In the genomic region with DNA sequence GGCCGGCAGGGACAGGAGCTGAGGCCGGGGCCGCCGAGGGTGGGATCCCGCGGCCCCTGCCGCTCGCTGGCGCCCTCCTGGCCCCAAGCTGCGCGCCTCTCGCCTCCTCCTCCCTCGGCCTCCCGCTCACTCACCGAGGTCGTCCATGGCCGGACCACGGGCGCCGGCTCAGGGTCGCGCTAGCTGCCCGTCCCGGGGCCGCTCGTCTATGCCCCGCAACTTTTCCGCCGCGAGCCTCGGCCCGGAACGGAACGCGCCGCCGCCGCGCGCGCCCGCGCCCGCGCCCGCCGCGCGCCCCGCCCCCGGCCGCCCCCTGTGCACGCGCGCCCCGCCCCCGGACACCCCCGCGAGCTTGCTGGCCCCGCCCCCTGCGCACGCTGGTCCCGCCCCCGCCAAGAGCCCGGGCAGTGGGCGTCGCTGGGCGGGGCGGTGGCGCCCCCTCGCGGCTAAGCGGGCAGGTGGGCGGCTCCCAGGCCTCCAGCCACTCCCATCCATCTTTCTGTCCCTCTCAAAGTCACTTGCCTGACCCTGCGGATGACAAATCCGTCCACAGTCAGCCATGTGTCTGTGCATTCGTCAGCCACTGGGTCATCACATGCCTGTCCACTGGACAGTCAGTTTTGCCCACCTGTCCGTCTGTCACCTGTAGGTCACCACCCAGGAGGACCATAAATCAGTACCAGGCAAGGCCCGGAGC, we compare ENCODE assay signal across 8 cellular contexts. TPM values are rescaled to one million over a fixed set of nuclear protein-coding genes. Genes with fewer than 3 reads are reported as not detected.
A peak's percentile ranks its signal among the peaks of the same experiment; 100 is the strongest.
DNase-seq lines count a peak whose midpoint lies in the region; ATAC-seq and TF ChIP-seq lines count a peak whose summit lies in the region.

PXN (minus strand) TSS at position 248 of the 697 bp plus-strand sequence; CDS start at position 147, 101 bp downstream.

- no peaks in the 10 kb centered on the region for H3K79me2 ChIP-seq in KMS-11 (ENCODE audit: insufficient read depth, low read depth)

- H2BK120ac ChIP-seq in neuronal stem cell (ENCODE audit: low read depth, low read length), result no peak within 1 kb of the TSS

- H3K27me3 ChIP-seq in KMS-11 (ENCODE audit: insufficient read depth, low read depth) (no peaks in the 10 kb centered on the region), foreskin keratinocyte (no peaks in the 10 kb centered on the region), neuronal stem cell (ENCODE audit: control insufficient read depth in 3 of 3, insufficient read depth in 3 of 3, low read depth in 1 of 3, low read length in 3 of 3) (no peaks in the 10 kb centered on the region)

- peak within 1 kb of the TSS; percentile 96 for H3K18ac ChIP-seq in neuronal stem cell (ENCODE audit: low read length)

- H2AK5ac ChIP-seq in neuronal stem cell (ENCODE audit: low read depth, low read length), result peak within 1 kb of the TSS; percentile 36

- peak within 1 kb of the TSS; percentile 44; the same call in 1 of the 2 replicates for H3K9ac ChIP-seq in KMS-11
- H3K9ac ChIP-seq in neuronal stem cell (ENCODE audit: low read depth, low read length, poor library complexity), result peak within 1 kb of the TSS; percentile 97

- H2BK15ac ChIP-seq in neuronal stem cell (ENCODE audit: low read length), result peak within 1 kb of the TSS; percentile 59

- H3K14ac ChIP-seq in neuronal stem cell (ENCODE audit: low read length), result peak within 1 kb of the TSS; percentile 91

- ATAC-seq in GM21515 (IDR thresholded peaks at IDR 0.05; ENCODE audit: unreplicated experiment) (peak; percentile 67), foreskin keratinocyte (peak; percentile 37)

- H3K36me3 ChIP-seq in KMS-11 (ENCODE audit: insufficient read depth) (no peaks in the 10 kb centered on the region), neuronal stem cell (replicated peaks in 1 of 2; ENCODE audit: control insufficient read depth in 2 of 2, insufficient read depth in 2 of 2, low read length in 2 of 2) (no peaks in the 10 kb centered on the region)

- peak within 1 kb of the TSS; percentile 63 for H2BK5ac ChIP-seq in neuronal stem cell (ENCODE audit: low read length)

- H3K27ac ChIP-seq in KMS-11, result no peak within 1 kb of the TSS
- H3K27ac ChIP-seq in foreskin keratinocyte, result peak within 1 kb of the TSS; percentile 83
- no peak within 1 kb of the TSS for H3K27ac ChIP-seq in neuronal stem cell (replicated peaks; ENCODE audit: low read length)

- no CpG with 5 or more reads among the region's 79 CpGs for WGBS in neuronal stem cell (ENCODE audit: extremely low coverage in 2 of 2, insufficient read length in 2 of 2, insufficient replicate concordance in 1 of 2), 2 donors

- no peak within 1 kb of the TSS for H3K4ac ChIP-seq in neuronal stem cell (ENCODE audit: low read length)

- H3K4me2 ChIP-seq in KMS-11 (peak within 1 kb of the TSS; percentile 36), neuronal stem cell (ENCODE audit: insufficient read depth, low read length, poor library complexity, severe bottlenecking) (peak within 1 kb of the TSS; percentile 92)

- no peak within 1 kb of the TSS for H4K8ac ChIP-seq in neuronal stem cell (ENCODE audit: low read depth, low read length)

- H3K4me3 ChIP-seq in KMS-11 (IDR thresholded peaks at IDR 0.05; ENCODE audit: insufficient read depth, low read depth, low read length) (no peak within 1 kb of the TSS), neuronal stem cell (ENCODE audit: low read length in 2 of 2) (peak within 1 kb of the TSS; percentile 83 to 98)

- no peak within 1 kb of the TSS for H2BK12ac ChIP-seq in neuronal stem cell (ENCODE audit: low read length)

- no peaks in the 10 kb centered on the region for H3K9me3 ChIP-seq in neuronal stem cell (replicated peaks in 1 of 2; ENCODE audit: control insufficient read depth in 2 of 2, insufficient read depth in 1 of 2, low read depth in 1 of 2, low read length in 2 of 2)

- H3K79me1 ChIP-seq in neuronal stem cell (ENCODE audit: low read depth, low read length), result peaks cover 13% of the 10 kb centered on the region

- DNase-seq in COR-L47 (lab: John Stamatoyannopoulos, UW) (peak; percentile 64), SHP77 (lab: John Stamatoyannopoulos, UW) (peak; percentile 53 to 55), foreskin keratinocyte (peak in 1 of 2 donors; percentile 28), neuronal stem cell (ENCODE audit: low spot score) (peak; percentile 85)
- peak; percentile 89 for DNase-seq in activated gamma-delta T cell treated with anti-CD3 and anti-CD28 coated beads, Interleukin-2, amount 50 U/mL, for 16 hours (ENCODE audit: low read depth)

- peak within 1 kb of the TSS; percentile 77 for H3K23ac ChIP-seq in neuronal stem cell (ENCODE audit: low read depth, low read length, poor library complexity)

- no peak within 1 kb of the TSS for H4K91ac ChIP-seq in neuronal stem cell (ENCODE audit: low read depth, low read length, poor library complexity)

- TF ChIP-seq CTCF in KMS-11 (conservative IDR thresholded peaks at IDR 0.05; ENCODE audit: low read depth, low read length) (peak; percentile 49), foreskin keratinocyte (conservative IDR thresholded peaks at IDR 0.05) (peak; percentile 97), subcutaneous adipose tissue (IDR thresholded peaks at IDR 0.05; ENCODE audit: low read depth) (no peak)

- H4K20me1 ChIP-seq in KMS-11 (ENCODE audit: insufficient read depth), result no peaks in the 10 kb centered on the region

- H2AFZ ChIP-seq in KMS-11 (ENCODE audit: low read depth), result peak within 1 kb of the TSS; percentile 38
- H2AFZ ChIP-seq in neuronal stem cell (ENCODE audit: low read length), result peak within 1 kb of the TSS; percentile 87

- H3K4me1 ChIP-seq in KMS-11 (ENCODE audit: low read depth, poor library complexity, severe bottlenecking) (no peaks in the 10 kb centered on the region), foreskin keratinocyte (peaks cover 14% of the 10 kb centered on the region), neuronal stem cell (ENCODE audit: control insufficient read depth in 2 of 2, insufficient read depth in 1 of 2, low read depth in 1 of 2, low read length in 2 of 2) (peaks cover 10 to 16% of the 10 kb centered on the region in 2 donors)

RNA-seq across cellular contexts. Expression of gene PXN, which starts in this region (rescaled TPM):
- total RNA-seq in foreskin keratinocyte, result 265 and 321 TPM in 2 replicates
- 219 and 239 TPM in 2 replicates for polyA plus RNA-seq in foreskin keratinocyte
- polyA plus RNA-seq in neuronal stem cell (2013, experiment 1 of 2), result 29.0 TPM
- polyA plus RNA-seq in neuronal stem cell (2013, experiment 2 of 2), result 29.6 TPM
- total RNA-seq in subcutaneous adipose tissue, result 10 to 100 TPM; 54.1 to 93.1 (median 65.0) TPM
